11 cellular contexts compared by ENCODE assay signal in genomic region chr6:137102851-137103492, GRCh38. TPM values are rescaled to one million over a fixed set of nuclear protein-coding genes. Genes with fewer than 3 reads are reported as not detected.
DNase-seq lines count a peak whose midpoint lies in the region; ATAC-seq and TF ChIP-seq lines count a peak whose summit lies in the region.
"Had no signal": no experiment of that assay in that cellular context is flagged by ENCODE, and none has a peak within 500 bp of the region (broad histone marks: within the 10 kb centered on the region; RNA-seq: fewer than 3 reads in every experiment).

No MANE protein-coding gene starts in this region.

- POLR2A ChIA-PET in CD8-positive, alpha-beta T cell (lab: Charles Lee): no interaction called here

- H3K9me3 ChIP-seq in CD8-positive, alpha-beta T cell (ENCODE audit: low read length): no peaks in the 10 kb centered on the region

- no peaks in the 10 kb centered on the region for H3K36me3 ChIP-seq in CD8-positive, alpha-beta T cell (ENCODE audit: insufficient read depth, low read length)

- no peaks in the 10 kb centered on the region for H3K27me3 Mint-ChIP-seq in CD8-positive, alpha-beta T cell (ENCODE audit: low read depth)
- H3K27me3 Mint-ChIP-seq: dendritic cell treated with granulocyte-macrophage colony-stimulating factor and Interleukin-4, amounts not matched to agents 40 ng/mL and 50 ng/mL, for 4 days had no signal

- DNase-seq in CD8-positive, alpha-beta T cell: no peak
- DNase-seq in activated CD4-positive, alpha-beta T cell treated with anti-CD3 and anti-CD28 coated beads, Interleukin-2, amount 50 U/mL, for 48 hours: peak; percentile 7 to 25
- DNase-seq in NCI-H2081 (lab: John Stamatoyannopoulos, UW) (no peak), erythroblast (lab: John Stamatoyannopoulos, UW) (no peak), T-helper 9 cell (no peak)
- no peak for DNase-seq in effector CD4-positive, alpha-beta T cell

- no peaks in the 10 kb centered on the region for H3K27me3 ChIP-seq in CD8-positive, alpha-beta T cell (ENCODE audit: insufficient read depth, low read length)

- TF ChIP-seq POLR2A in erythroblast (IDR thresholded peaks at IDR 0.05; ENCODE audit: low read length): no peak

- no peak overlapping the region for H3K27ac ChIP-seq in CD8-positive, alpha-beta T cell (ENCODE audit: low read depth, low read length)

- peak overlapping the region; percentile 55 for H3K27ac Mint-ChIP-seq in CD8-positive, alpha-beta T cell
- H3K27ac Mint-ChIP-seq: dendritic cell treated with granulocyte-macrophage colony-stimulating factor and Interleukin-4, amounts not matched to agents 40 ng/mL and 50 ng/mL, for 4 days had no signal

- ATAC-seq in CD8-positive, alpha-beta T cell: peak; percentile 34
- peak; percentile 77 for ATAC-seq in GM19043 (IDR thresholded peaks at IDR 0.05; ENCODE audit: low read depth, unreplicated experiment)
- ATAC-seq in HG02973 (IDR thresholded peaks at IDR 0.05; ENCODE audit: unreplicated experiment): peak; percentile 81

- H3K4me3 ChIP-seq in CD8-positive, alpha-beta T cell (ENCODE audit: low read depth, low read length): no peak overlapping the region
- H3K4me3 ChIP-seq: lung had no signal

- H3K4me1 ChIP-seq in CD8-positive, alpha-beta T cell (ENCODE audit: insufficient read depth, low read length): no peaks in the 10 kb centered on the region

- H3K9me3 Mint-ChIP-seq in CD8-positive, alpha-beta T cell: no peaks in the 10 kb centered on the region
- H3K9me3 Mint-ChIP-seq: dendritic cell treated with granulocyte-macrophage colony-stimulating factor and Interleukin-4, amounts not matched to agents 40 ng/mL and 50 ng/mL, for 4 days had no signal

- intact Hi-C loops in CD8-positive, alpha-beta T cell (cut with DNase I, micrococcal nuclease): no loop called here

- H3K36me3 Mint-ChIP-seq in CD8-positive, alpha-beta T cell: no peaks in the 10 kb centered on the region

- TF ChIP-seq CTCF in CD8-positive, alpha-beta T cell (IDR thresholded peaks at IDR 0.05): no peak

- CTCF ChIA-PET in CD8-positive, alpha-beta T cell (lab: Charles Lee): interaction anchor here (1.0 to 1.6 kb wide), 3 partner anchors 9 to 63 kb away, joined by 3 to 6 read pairs (median 3); no protein-coding TSS in a partner anchor

- H3K4me3 Mint-ChIP-seq in CD8-positive, alpha-beta T cell: no peak overlapping the region
- H3K4me3 Mint-ChIP-seq: dendritic cell treated with granulocyte-macrophage colony-stimulating factor and Interleukin-4, amounts not matched to agents 40 ng/mL and 50 ng/mL, for 4 days had no signal

- peaks cover 25% of the 10 kb centered on the region for H3K4me1 Mint-ChIP-seq in CD8-positive, alpha-beta T cell (ENCODE audit: low read depth)

RNA-seq across cellular contexts. Expression of gene IL20RA, which starts 58.2 kb away (rescaled TPM):
- not detected for total RNA-seq in CD8-positive, alpha-beta T cell
- total RNA-seq: M059J had no signal

Comparison
In these comparisons a context has a peak if more than half of its experiments do, and no peak if none do; other contexts are left out.
1. DNase-seq: peak in activated CD4-positive, alpha-beta T cell treated with anti-CD3 and anti-CD28 coated beads, Interleukin-2, amount 50 U/mL, for 48 hours (2 of 2); none in CD8-positive, alpha-beta T cell (0 of 7), NCI-H2081 (0 of 2), effector CD4-positive, alpha-beta T cell (single experiment), erythroblast (0 of 2) and T-helper 9 cell (single experiment).
2. Peak in every context shown above with its lines, with median percentiles within 50 percentile points of each other: ATAC-seq.